ENCODE assay signal across 8 cellular contexts in genomic region chr2:150487537-150488429, GRCh38. TPM values are rescaled to one million over a fixed set of nuclear protein-coding genes. Genes with fewer than 3 reads are reported as not detected.
A peak's percentile ranks its signal among the peaks of the same experiment; 100 is the strongest.
DNase-seq lines count a peak whose midpoint lies in the region; ATAC-seq, FAIRE-seq and TF ChIP-seq lines count a peak whose summit lies in the region.

A gene with protein sequence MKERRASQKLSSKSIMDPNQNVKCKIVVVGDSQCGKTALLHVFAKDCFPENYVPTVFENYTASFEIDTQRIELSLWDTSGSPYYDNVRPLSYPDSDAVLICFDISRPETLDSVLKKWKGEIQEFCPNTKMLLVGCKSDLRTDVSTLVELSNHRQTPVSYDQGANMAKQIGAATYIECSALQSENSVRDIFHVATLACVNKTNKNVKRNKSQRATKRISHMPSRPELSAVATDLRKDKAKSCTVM (minus strand): TSS chr2:150487667. CDS start chr2:150487417, 250 bp downstream.

- H3K9me3 Mint-ChIP-seq in stimulated activated naive CD8-positive, alpha-beta T cell treated with anti-CD3 and anti-CD28 coated beads, Interleukin-15, amount 100 ng/mL, for 72 hours: no peaks in the 10 kb centered on the region

- peaks cover 23% of the 10 kb centered on the region for H3K4me1 Mint-ChIP-seq in stimulated activated naive CD8-positive, alpha-beta T cell treated with anti-CD3 and anti-CD28 coated beads, Interleukin-15, amount 100 ng/mL, for 72 hours

- WGBS in mesodermal cell (ENCODE audit: insufficient coverage in 2 of 2), 2 experiments: 17 to 30% methylated on average over 8 to 18 of the region's 24 CpGs

- peaks cover 16% of the 10 kb centered on the region for H3K4me1 ChIP-seq in mesodermal cell (ENCODE audit: control insufficient read depth, insufficient read depth, low read length, poor library complexity, severe bottlenecking)

- H3K27me3 Mint-ChIP-seq in stimulated activated naive CD8-positive, alpha-beta T cell treated with anti-CD3 and anti-CD28 coated beads, Interleukin-15, amount 100 ng/mL, for 72 hours: peaks cover 60% of the 10 kb centered on the region

- no peaks in the 10 kb centered on the region for H3K9me3 ChIP-seq in mesodermal cell (ENCODE audit: control insufficient read depth, low read length)

- peak; percentile 69 for FAIRE-seq in TTC549 (lab: Jason Lieb, UNC)

- H3K4me3 ChIP-seq in AG09309 (ENCODE audit: control insufficient read depth, low read depth, low read length): peak within 1 kb of the TSS; percentile 94
- H3K4me3 ChIP-seq in mesodermal cell (ENCODE audit: extremely low read depth, insufficient read depth, low read length, poor library complexity, severe bottlenecking): peak within 1 kb of the TSS; percentile 73

- peak within 1 kb of the TSS; percentile 55 to 75 for H3K4me3 Mint-ChIP-seq in stimulated activated naive CD8-positive, alpha-beta T cell treated with anti-CD3 and anti-CD28 coated beads, Interleukin-15, amount 100 ng/mL, for 72 hours

- peak within 1 kb of the TSS; percentile 65 for H3K27ac ChIP-seq in mesodermal cell (ENCODE audit: low read depth, low read length, severe bottlenecking)

- peak; percentile 53 for ATAC-seq in GM18519 (IDR thresholded peaks at IDR 0.05; ENCODE audit: low FRiP score, unreplicated experiment)
- peak; percentile 66 for ATAC-seq in HG02981 (IDR thresholded peaks at IDR 0.05; ENCODE audit: unreplicated experiment)
- peak; percentile 69 for ATAC-seq in stimulated activated naive CD8-positive, alpha-beta T cell treated with anti-CD3 and anti-CD28 coated beads, Interleukin-15, amount 100 ng/mL, for 72 hours

- DNase-seq in AG09309 (ENCODE audit: low read depth) (peak; percentile 98), NCI-H1930 (lab: John Stamatoyannopoulos, UW) (peak; percentile 87 to 90), epidermal melanocyte (ENCODE audit: insufficient read length, low spot score) (peak; percentile 89)
- peak; percentile 37 to 48 for DNase-seq in stimulated activated naive CD8-positive, alpha-beta T cell treated with anti-CD3 and anti-CD28 coated beads, Interleukin-15, amount 100 ng/mL, for 72 hours

- H3K36me3 ChIP-seq in mesodermal cell (ENCODE audit: control insufficient read depth, insufficient read depth, low read length): peaks cover 27% of the 10 kb centered on the region

- peak; percentile 82 for TF ChIP-seq CTCF in AG09309 (IDR thresholded peaks at IDR 0.05; ENCODE audit: control insufficient read depth, insufficient read depth, low read depth, low read length, missing control alignments)

- peak within 1 kb of the TSS in 1 of 2 donors; percentile 15 for H3K27ac Mint-ChIP-seq in stimulated activated naive CD8-positive, alpha-beta T cell treated with anti-CD3 and anti-CD28 coated beads, Interleukin-15, amount 100 ng/mL, for 72 hours

RNA-seq across cellular contexts. Expression of the gene that starts here (rescaled TPM):
- 41.8 TPM for polyA plus RNA-seq in mesodermal cell (2013, experiment 1 of 2)
- 44.6 TPM for polyA plus RNA-seq in mesodermal cell (2013, experiment 2 of 2)

Comparison
In these comparisons a context has a peak if more than half of its experiments do, and no peak if none do; other contexts are left out.
1. Peak in every context shown above with its lines: DNase-seq, ATAC-seq, H3K4me3 ChIP-seq and H3K27ac ChIP-seq.
2. DNase-seq: peak in every context shown above with its lines; median percentile 98 in AG09309; 89 in epidermal melanocyte; 88 in NCI-H1930; 42 in stimulated activated naive CD8-positive, alpha-beta T cell treated with anti-CD3 and anti-CD28 coated beads, Interleukin-15, amount 100 ng/mL, for 72 hours.